ENCODE assay signal across 1 cellular context in the genomic region with DNA sequence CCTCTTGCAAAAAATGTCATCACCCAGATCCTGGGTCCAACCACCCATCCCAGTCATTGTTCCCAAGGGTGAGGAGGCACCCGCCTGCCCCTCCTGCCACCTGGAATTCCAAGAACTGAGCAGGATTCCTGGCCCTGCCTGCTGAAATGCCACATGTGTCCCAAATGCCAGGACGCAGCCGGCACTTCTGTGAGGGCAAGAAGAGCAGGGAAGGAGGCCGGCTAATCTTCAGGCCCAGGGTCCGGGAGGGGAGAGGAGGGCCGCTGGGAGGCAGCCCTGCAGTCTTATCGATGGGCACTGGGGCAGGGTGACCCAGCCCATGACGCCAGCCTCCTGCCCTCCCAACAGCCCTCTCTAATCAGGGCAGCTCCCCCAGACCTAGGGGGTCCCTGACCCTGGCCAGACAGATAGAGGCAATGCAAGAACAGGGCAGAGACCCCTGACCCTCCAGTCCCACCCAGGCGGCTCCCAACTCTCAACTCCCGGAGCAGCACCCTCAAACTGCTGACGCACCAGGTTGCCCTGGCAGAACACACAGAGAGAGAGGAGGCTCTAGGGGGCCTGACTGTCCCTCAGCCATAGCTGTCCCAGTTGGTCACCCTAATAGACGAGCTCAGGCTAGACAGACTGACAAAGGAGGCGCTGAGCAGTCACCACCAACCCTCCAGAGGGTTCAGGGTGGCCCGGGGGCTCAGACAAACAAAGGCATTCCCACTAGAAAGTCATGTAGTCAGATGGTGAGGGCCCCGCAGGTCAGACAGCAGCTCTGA.
TF ChIP-seq lines count a peak whose summit lies in the region.

No MANE protein-coding gene starts in this region.

TF ChIP-seq in endothelial cell of umbilical vein, 7 proteins besides CTCF, POLR2A, EP300 and RAD21:
- TF ChIP-seq JUN (IDR thresholded peaks at IDR 0.05; ENCODE audit: borderline replicate concordance, insufficient read depth, insufficient read length, low read depth) (no peak), GATA2 (IDR thresholded peaks at IDR 0.05; ENCODE audit: insufficient read depth, insufficient read length, low read depth, low read length) (no peak), MYC (IDR thresholded peaks at IDR 0.05; ENCODE audit: low read depth, low read length) (no peak), POLR2AphosphoS5 (IDR thresholded peaks at IDR 0.05; ENCODE audit: insufficient read depth, low read depth, low read length) (no peak), FOS (IDR thresholded peaks at IDR 0.05; ENCODE audit: borderline replicate concordance, insufficient read depth, low read length) (no peak), EZH2 (IDR thresholded peaks at IDR 0.05; ENCODE audit: borderline replicate concordance, low read depth, low read length, severe bottlenecking) (no peak)
- TF ChIP-seq, protein P1, sequence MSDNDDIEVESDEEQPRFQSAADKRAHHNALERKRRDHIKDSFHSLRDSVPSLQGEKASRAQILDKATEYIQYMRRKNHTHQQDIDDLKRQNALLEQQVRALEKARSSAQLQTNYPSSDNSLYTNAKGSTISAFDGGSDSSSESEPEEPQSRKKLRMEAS (IDR thresholded peaks at IDR 0.05; ENCODE audit: insufficient read depth, insufficient read length): no peak
